2 cellular contexts compared by ENCODE assay signal in genomic region chr3:185106491-185106890, GRCh38. TPM values are rescaled to one million over a fixed set of nuclear protein-coding genes. Genes with fewer than 3 reads are reported as not detected.
"Had no signal": no experiment of that assay in that cellular context is flagged by ENCODE, and none has a peak within 500 bp of the region (broad histone marks: within the 10 kb centered on the region; RNA-seq: fewer than 3 reads in every experiment).

No MANE protein-coding gene starts in this region.

RNA-seq across cellular contexts. Expression of gene C3orf70, which starts 46.4 kb away (rescaled TPM):
- total RNA-seq: activated CD4-positive, alpha-beta memory T cell treated with anti-CD3 and anti-CD28 coated beads for 36 hours; activated naive CD4-positive, alpha-beta T cell treated with anti-CD3 and anti-CD28 coated beads for 36 hours had no signal
